Comparison of ENCODE assay signal across 21 cellular contexts in the genomic region with DNA sequence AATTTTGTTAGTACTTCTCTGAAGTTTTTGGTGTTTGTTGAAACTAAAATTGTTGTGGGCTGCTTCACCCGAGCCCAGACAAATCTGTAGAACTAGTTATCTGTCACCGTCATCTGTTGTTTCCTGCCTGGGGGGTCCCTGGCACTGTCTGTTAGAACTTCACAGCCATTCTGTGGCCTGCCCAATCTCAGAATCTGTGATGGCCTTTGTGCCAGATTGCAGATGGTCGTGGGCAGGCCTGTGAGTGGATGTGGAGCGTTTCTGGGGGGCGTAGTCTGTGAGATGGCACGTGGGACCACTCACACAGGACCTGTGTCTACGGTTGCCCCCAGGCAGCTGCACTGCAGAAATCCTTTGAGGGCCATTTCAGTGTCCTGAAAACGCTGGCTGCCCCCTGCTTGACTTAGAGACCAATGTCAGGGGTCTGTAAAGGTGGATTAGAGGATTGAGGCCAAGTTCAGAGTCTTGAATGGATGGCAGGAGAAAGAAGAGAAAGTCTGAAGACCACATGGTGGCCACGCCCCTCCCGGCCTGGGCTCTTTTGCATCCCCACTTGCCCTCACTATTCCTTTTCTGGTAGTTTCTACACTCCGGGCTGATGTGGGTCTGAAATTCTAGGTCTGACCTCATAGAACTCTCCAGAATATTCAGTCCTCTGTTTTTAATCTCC. TPM values are rescaled to one million over a fixed set of nuclear protein-coding genes. Genes with fewer than 3 reads are reported as not detected.
DNase-seq lines count a peak whose midpoint lies in the region; ATAC-seq and TF ChIP-seq lines count a peak whose summit lies in the region.
"Had no signal": no experiment of that assay in that cellular context is flagged by ENCODE, and none has a peak within 500 bp of the region (broad histone marks: within the 10 kb centered on the region; RNA-seq: fewer than 3 reads in every experiment).

No MANE protein-coding gene starts in this region.

- H3K9me3 ChIP-seq in HEK293 (ENCODE audit: control insufficient read depth, insufficient read depth, low read depth, low read length) (no peaks in the 10 kb centered on the region), ascending aorta (no peaks in the 10 kb centered on the region), stomach (no peaks in the 10 kb centered on the region)
- H3K9me3 ChIP-seq: heart right ventricle had no signal

- TF ChIP-seq POLR2A in stomach (IDR thresholded peaks at IDR 0.05): no peak

- H3K36me3 Mint-ChIP-seq in memory B cell: peaks cover 2% of the 10 kb centered on the region
- H3K36me3 Mint-ChIP-seq: activated naive CD4-positive, alpha-beta T cell treated with anti-CD3 and anti-CD28 coated beads, Interleukin-2, amount 50 U/mL, for 72 hours; mesothelial cell of epicardium had no signal

- WGBS in stomach, 5 donors: 85 to 93% (median 88%) methylated on average over 11 of the region's 11 CpGs

- H3K4me1 Mint-ChIP-seq in memory B cell: peaks cover 39% of the 10 kb centered on the region

- no peak overlapping the region for H3K4me3 Mint-ChIP-seq in memory B cell
- H3K4me3 Mint-ChIP-seq: mesothelial cell of epicardium had no signal

- ATAC-seq in memory B cell (ENCODE audit: low read depth): no peak
- no peak for ATAC-seq in Right ventricle myocardium inferior
- no peak for ATAC-seq in HG02623 (IDR thresholded peaks at IDR 0.05; ENCODE audit: unreplicated experiment)
- ATAC-seq: activated naive CD4-positive, alpha-beta T cell treated with anti-CD3 and anti-CD28 coated beads, Interleukin-2, amount 50 U/mL, for 72 hours; heart right ventricle had no signal

- intact Hi-C loops in ascending aorta (cut with DNase I) (loop anchor here (10.0 kb wide), 1 partner anchor 483 kb away; a partner anchor contains a TSS), stomach (cut with DNase I; ENCODE audit: low total_unique reads) (no loop called here), Right ventricle myocardium inferior (cut with DNase I) (loop anchor here (5.0 kb wide), 1 partner anchor 34 kb away; no protein-coding TSS in a partner anchor)

- H3K27ac ChIP-seq in HEK293 (ENCODE audit: extremely low read depth, low read depth, low read length) (no peak overlapping the region), ascending aorta (peak overlapping the region; percentile 95 to 99), stomach (peak overlapping the region in 4 of 5 donors; percentile 41 to 85 (median 82))
- H3K27ac ChIP-seq: cardiac muscle cell had no signal

- H3K27me3 ChIP-seq in ascending aorta (no peaks in the 10 kb centered on the region), stomach (no peaks in the 10 kb centered on the region)
- H3K27me3 ChIP-seq: cardiac muscle cell, heart right ventricle had no signal

- no peak for TF ChIP-seq EP300 in stomach (IDR thresholded peaks at IDR 0.05)

- no peak for DNase-seq in ascending aorta (ENCODE audit: low spot score in 2 of 2)
- DNase-seq in memory B cell (ENCODE audit: low spot score in 2 of 2): no peak
- DNase-seq in stomach: no peak
- no peak for DNase-seq in inferior parietal cortex (ENCODE audit: extremely low spot score)
- DNase-seq in Right ventricle myocardium inferior (ENCODE audit: missing footprints): no peak
- DNase-seq in NCI-H1417 treated with DMSO at 0.1 percent for 48 hours (lab: John Stamatoyannopoulos, UW): no peak
- DNase-seq: activated CD4-positive, alpha-beta T cell treated with anti-CD3 and anti-CD28 coated beads, Interleukin-2, amount 50 U/mL, for 48 hours; effector CD4-positive, alpha-beta T cell; heart right ventricle; KBM-7; kidney; NCI-H1048; NCI-H526 treated with DMSO at 0.1 percent for 48 hours; nucleus accumbens; OCI-M1; stimulated activated CD4-positive, alpha-beta T cell treated with anti-CD3 and anti-CD28 coated beads, Interleukin-2, amount 100 ng/mL, for 48 hours had no signal

- peak overlapping the region; percentile 64 for H3K27ac Mint-ChIP-seq in memory B cell
- H3K27ac Mint-ChIP-seq: activated naive CD4-positive, alpha-beta T cell treated with anti-CD3 and anti-CD28 coated beads, Interleukin-2, amount 50 U/mL, for 72 hours; mesothelial cell of epicardium had no signal

- POLR2A ChIA-PET in HEK293 (lab: Yijun Ruan, JAX): no interaction called here

- H3K27me3 Mint-ChIP-seq in memory B cell: no peaks in the 10 kb centered on the region

- H3K36me3 ChIP-seq in HEK293 (ENCODE audit: control insufficient read depth in 2 of 2, insufficient read depth in 1 of 2, low read length in 2 of 2): no peaks in the 10 kb centered on the region
- H3K36me3 ChIP-seq in ascending aorta: no peaks in the 10 kb centered on the region
- no peaks in the 10 kb centered on the region for H3K36me3 ChIP-seq in stomach
- H3K36me3 ChIP-seq: cardiac muscle cell, heart right ventricle had no signal

- H3K9me3 Mint-ChIP-seq in memory B cell: no peaks in the 10 kb centered on the region
- H3K9me3 Mint-ChIP-seq: activated naive CD4-positive, alpha-beta T cell treated with anti-CD3 and anti-CD28 coated beads, Interleukin-2, amount 50 U/mL, for 72 hours; mesothelial cell of epicardium had no signal

- H3K4me1 ChIP-seq in HEK293 (ENCODE audit: control insufficient read depth, insufficient read depth, low read length) (peaks cover 73% of the 10 kb centered on the region), ascending aorta (peaks cover 23 to 67% of the 10 kb centered on the region in 2 donors), stomach (peaks cover 33 to 84% (median 66%) of the 10 kb centered on the region in 4 donors)

- H3K4me3 ChIP-seq in HEK293 (ENCODE audit: low read depth, low read length): no peak overlapping the region
- no peak overlapping the region for H3K4me3 ChIP-seq in ascending aorta
- no peak overlapping the region for H3K4me3 ChIP-seq in stomach
- H3K4me3 ChIP-seq: cardiac muscle cell, heart right ventricle had no signal

- TF ChIP-seq CTCF in HEK293 (tag by site-specific recombination; IDR thresholded peaks at IDR 0.05) (no peak), ascending aorta (IDR thresholded peaks at IDR 0.05) (no peak), stomach (IDR thresholded peaks at IDR 0.05) (no peak)

- CTCF ChIA-PET in HEK293 (lab: Yijun Ruan, JAX): interaction anchor here (0.9 kb wide), 1 partner anchor 171 kb away, joined by 5 read pairs; no protein-coding TSS in a partner anchor

TF ChIP-seq in HEK293, 187 proteins besides CTCF, POLR2A, EP300 and RAD21:
- TF ChIP-seq KLF10 (tag by site-specific recombination; IDR thresholded peaks at IDR 0.05): 0 out of 2 replicates have a peak, but pooled peaks have one; percentile 24
- peak; percentile 42 for TF ChIP-seq GLIS2 (tag by site-specific recombination; IDR thresholded peaks at IDR 0.05)
- TF ChIP-seq ZNF747 (tag by site-specific recombination; IDR thresholded peaks at IDR 0.05): no peak
- peak; percentile 29; the same call in 1 of the 2 replicates for TF ChIP-seq ZBTB17 (tag by site-specific recombination; IDR thresholded peaks at IDR 0.05)
- 0 out of 2 replicates have a peak, but pooled peaks have one; percentile 3 for TF ChIP-seq ZNF600 (tag by site-specific recombination; IDR thresholded peaks at IDR 0.05)
- no peak for TF ChIP-seq ZNF146 (tag by site-specific recombination; IDR thresholded peaks at IDR 0.05)
- TF ChIP-seq KLF9 (tag by site-specific recombination; IDR thresholded peaks at IDR 0.05; ENCODE audit: low read depth): peak; percentile 64
- TF ChIP-seq ZNF266 (tag by site-specific recombination; IDR thresholded peaks at IDR 0.05; ENCODE audit: low read depth): no peak
- peak; percentile 49; the same call in 1 of the 2 replicates for TF ChIP-seq GLIS1 (tag by site-specific recombination; IDR thresholded peaks at IDR 0.05)

RNA-seq across cellular contexts. Expression of a gene that starts 38.3 kb away (rescaled TPM):
- 262 TPM for total RNA-seq in ascending aorta
- total RNA-seq in stomach: 100 to 1,000 TPM in 4 of 5 donors, 10 to 100 TPM in 1; 67.1 to 558 (median 199) TPM
- polyA plus RNA-seq in stomach: 10 to 100 TPM in 2 of 3 donors, 1 to 10 TPM in 1; 9.9 to 20.8 (median 15.3) TPM
- 56.9 TPM for total RNA-seq in Right ventricle myocardium inferior
